11 cellular contexts compared by ENCODE assay signal in genomic region chr11:1838077-1838425, GRCh38. TPM values are rescaled to one million over a fixed set of nuclear protein-coding genes. Genes with fewer than 3 reads are reported as not detected.
DNase-seq lines count a peak whose midpoint lies in the region; ATAC-seq, FAIRE-seq and TF ChIP-seq lines count a peak whose summit lies in the region.
"Had no signal": no experiment of that assay in that cellular context is flagged by ENCODE, and none has a peak within 500 bp of the region (broad histone marks: within the 10 kb centered on the region; RNA-seq: fewer than 3 reads in every experiment).

No MANE protein-coding gene starts in this region.

- H3K79me1 ChIP-seq in trophoblast cell (ENCODE audit: low read length), result peaks cover 16% of the 10 kb centered on the region

- TF ChIP-seq CTCF in GM13977 (IDR thresholded peaks at IDR 0.05; ENCODE audit: extremely low read depth, insufficient read depth, missing control alignments) (peak; percentile 18), activated B cell treated with CpG ODN at 0.5 μM for 24 hours (IDR thresholded peaks at IDR 0.05) (peak; percentile 5), pancreas (IDR thresholded peaks at IDR 0.05) (no peak)

- H4K12ac ChIP-seq in trophoblast cell (ENCODE audit: low read depth, low read length), result no peak overlapping the region

- no peaks in the 10 kb centered on the region for H3K27me3 ChIP-seq in trophoblast cell (ENCODE audit: insufficient read depth, low read length)
- no peaks in the 10 kb centered on the region for H3K27me3 ChIP-seq in pancreas
- H3K27me3 ChIP-seq: suprapubic skin had no signal

- H3K36me3 ChIP-seq in trophoblast cell (ENCODE audit: control insufficient read depth in 1 of 2, insufficient read depth in 2 of 2, low read length in 2 of 2), result no peaks in the 10 kb centered on the region
- no peaks in the 10 kb centered on the region for H3K36me3 ChIP-seq in pancreas
- H3K36me3 ChIP-seq: HAP-1, suprapubic skin had no signal

- CTCF ChIA-PET in activated B cell treated with CpG ODN at 0.5 μM for 24 hours (lab: Charles Lee), result interaction anchor here (2.4 kb wide), 1 partner anchor 314 kb away, joined by 11 read pairs; no protein-coding TSS in a partner anchor

- POLR2A ChIA-PET in activated B cell treated with CpG ODN at 0.5 μM for 24 hours (lab: Charles Lee), result interaction anchor here (1.1 to 1.6 kb wide), 2 partner anchors 13 to 110 kb away, joined by 3 to 25 read pairs; no protein-coding TSS in a partner anchor

- H3K4me1 ChIP-seq in trophoblast cell (ENCODE audit: control insufficient read depth in 1 of 2, insufficient read depth in 2 of 2, low read length in 2 of 2) (peaks cover 15% of the 10 kb centered on the region in 2 experiments), pancreas (peaks cover 28 to 54% (median 32%) of the 10 kb centered on the region in 3 donors)
- H3K4me1 ChIP-seq: HAP-1 had no signal

- no peak overlapping the region for H3K23ac ChIP-seq in trophoblast cell (ENCODE audit: low read length)

- H2BK12ac ChIP-seq in trophoblast cell (ENCODE audit: low read length), result peak overlapping the region; percentile 33

- H3K27ac ChIP-seq in trophoblast cell (ENCODE audit: low read depth, low read length), result no peak overlapping the region
- H3K27ac ChIP-seq in pancreas, result peak overlapping the region in 2 of 4 donors; percentile 1 to 16
- H3K27ac ChIP-seq: suprapubic skin had no signal

- H3K14ac ChIP-seq in trophoblast cell (ENCODE audit: low read length), result no peak overlapping the region

- peaks cover 31% of the 10 kb centered on the region for H3K4me1 Mint-ChIP-seq in activated B cell treated with CpG ODN at 0.5 μM for 24 hours
- H3K4me1 Mint-ChIP-seq in activated T-helper 1 cell treated with anti-CD3 and anti-CD28 coated beads, Interleukin-12 subunit alpha, Interleukin-12 subunit beta, Interleukin-2, Interleukin-4 antibody, amounts not matched to agents 30 ng/mL and 10 ng/mL and 1 ng/mL, durations not matched to agents 14 hours and 24 hours and 36 hours (ENCODE audit: low read depth), result peaks cover under 1% of the 10 kb centered on the region

- DNase-seq in GM13977 (ENCODE audit: low spot score) (no peak), activated B cell treated with CpG ODN at 0.5 μM for 24 hours (no peak), trophoblast cell (no peak), pancreas (no peak)
- DNase-seq in activated T-helper 1 cell treated with anti-CD3 and anti-CD28 coated beads, Interleukin-12 subunit alpha, Interleukin-12 subunit beta, Interleukin-2, Interleukin-4 antibody, amounts not matched to agents 30 ng/mL and 10 ng/mL and 1 ng/mL, durations not matched to agents 14 hours and 24 hours and 36 hours (ENCODE audit: low spot score), result no peak
- DNase-seq: NCI-H1436 treated with DMSO at 0.1 percent for 48 hours had no signal

- no peak overlapping the region for H3K4ac ChIP-seq in trophoblast cell (ENCODE audit: low read depth, low read length)

- peaks cover 2% of the 10 kb centered on the region for H3K27me3 Mint-ChIP-seq in activated B cell treated with CpG ODN at 0.5 μM for 24 hours
- peaks cover 2% of the 10 kb centered on the region for H3K27me3 Mint-ChIP-seq in activated T-helper 1 cell treated with anti-CD3 and anti-CD28 coated beads, Interleukin-12 subunit alpha, Interleukin-12 subunit beta, Interleukin-2, Interleukin-4 antibody, amounts not matched to agents 30 ng/mL and 10 ng/mL and 1 ng/mL, durations not matched to agents 14 hours and 24 hours and 36 hours (ENCODE audit: insufficient read depth)
- H3K27me3 Mint-ChIP-seq: activated CD4-positive, alpha-beta T cell treated with anti-CD3 and anti-CD28 coated beads, Interleukin-2, amount 10 ng/mL, durations not matched to agents 7 days and 5 days had no signal

- H3K9me3 ChIP-seq in trophoblast cell (ENCODE audit: insufficient read depth, low read depth, low read length) (no peaks in the 10 kb centered on the region), pancreas (no peaks in the 10 kb centered on the region)
- H3K9me3 ChIP-seq: HAP-1, suprapubic skin had no signal

- H3K4me3 Mint-ChIP-seq in activated B cell treated with CpG ODN at 0.5 μM for 24 hours, result no peak overlapping the region
- H3K4me3 Mint-ChIP-seq in activated T-helper 1 cell treated with anti-CD3 and anti-CD28 coated beads, Interleukin-12 subunit alpha, Interleukin-12 subunit beta, Interleukin-2, Interleukin-4 antibody, amounts not matched to agents 30 ng/mL and 10 ng/mL and 1 ng/mL, durations not matched to agents 14 hours and 24 hours and 36 hours, result no peak overlapping the region
- H3K4me3 Mint-ChIP-seq: activated CD4-positive, alpha-beta T cell treated with anti-CD3 and anti-CD28 coated beads, Interleukin-2, amount 10 ng/mL, durations not matched to agents 7 days and 5 days had no signal

- H3K36me3 Mint-ChIP-seq in activated B cell treated with CpG ODN at 0.5 μM for 24 hours (ENCODE audit: low read depth), result no peaks in the 10 kb centered on the region
- no peaks in the 10 kb centered on the region for H3K36me3 Mint-ChIP-seq in activated T-helper 1 cell treated with anti-CD3 and anti-CD28 coated beads, Interleukin-12 subunit alpha, Interleukin-12 subunit beta, Interleukin-2, Interleukin-4 antibody, amounts not matched to agents 30 ng/mL and 10 ng/mL and 1 ng/mL, durations not matched to agents 14 hours and 24 hours and 36 hours (ENCODE audit: low read depth)

- FAIRE-seq in pancreas (lab: Jason Lieb, UNC), result no peak

- H3K79me2 ChIP-seq in trophoblast cell (ENCODE audit: control insufficient read depth, insufficient read depth, low read length, poor library complexity), result peaks cover 3% of the 10 kb centered on the region

- in situ Hi-C loops in GM13977 (cut with MboI; ENCODE audit: low pct_unique_long_range_greater_than_20kb, low sequenced_read_pairs, unreplicated experiment), result no loop called here

- H3K27ac Mint-ChIP-seq in activated B cell treated with CpG ODN at 0.5 μM for 24 hours, result no peak overlapping the region
- no peak overlapping the region for H3K27ac Mint-ChIP-seq in activated T-helper 1 cell treated with anti-CD3 and anti-CD28 coated beads, Interleukin-12 subunit alpha, Interleukin-12 subunit beta, Interleukin-2, Interleukin-4 antibody, amounts not matched to agents 30 ng/mL and 10 ng/mL and 1 ng/mL, durations not matched to agents 14 hours and 24 hours and 36 hours
- H3K27ac Mint-ChIP-seq: activated CD4-positive, alpha-beta T cell treated with anti-CD3 and anti-CD28 coated beads, Interleukin-2, amount 10 ng/mL, durations not matched to agents 7 days and 5 days had no signal

- peak overlapping the region; percentile 41 for H4K91ac ChIP-seq in trophoblast cell (ENCODE audit: low read depth, low read length)

- H3K4me3 ChIP-seq in trophoblast cell (ENCODE audit: low read depth, low read length) (no peak overlapping the region), pancreas (no peak overlapping the region)
- H3K4me3 ChIP-seq: HAP-1, suprapubic skin had no signal

- no peak overlapping the region for H2BK5ac ChIP-seq in trophoblast cell (ENCODE audit: low read depth, low read length, poor library complexity)

- intact Hi-C loops in activated B cell treated with CpG ODN at 0.5 μM for 24 hours (cut with micrococcal nuclease) (no loop called here), pancreas (cut with DNase I) (loop anchor here in 1 of 3 donors (5.0 kb wide), 1 partner anchor 309 kb away; no protein-coding TSS in a partner anchor)
- intact Hi-C loops in activated T-helper 1 cell treated with anti-CD3 and anti-CD28 coated beads, Interleukin-12 subunit alpha, Interleukin-12 subunit beta, Interleukin-2, Interleukin-4 antibody, amounts not matched to agents 30 ng/mL and 10 ng/mL and 1 ng/mL, durations not matched to agents 14 hours and 24 hours and 36 hours (cut with micrococcal nuclease), result loop anchor here (1.0 to 2.0 kb wide), 2 partner anchors 15 to 80 kb away; partner anchors contain the start of gene LSP1

- H3K4me2 ChIP-seq in trophoblast cell (ENCODE audit: low read length), result no peak overlapping the region

- no peak overlapping the region for H4K8ac ChIP-seq in trophoblast cell (ENCODE audit: low read depth, low read length)

- WGBS in trophoblast cell (ENCODE audit: extremely low coverage, insufficient coverage, insufficient read length), result no CpG with 5 or more reads among the region's 17 CpGs
- WGBS in pancreas, 2 donors, result 52 to 56% methylated on average over 16 to 17 of the region's 17 CpGs

- no peak overlapping the region for H2BK120ac ChIP-seq in trophoblast cell (ENCODE audit: insufficient read depth, low read length, poor library complexity)

- H3K18ac ChIP-seq in trophoblast cell (ENCODE audit: low read length), result no peak overlapping the region

- ATAC-seq in HG02759 (IDR thresholded peaks at IDR 0.05; ENCODE audit: unreplicated experiment), result peak; percentile 16
- ATAC-seq in activated B cell treated with CpG ODN at 0.5 μM for 24 hours (ENCODE audit: low read depth), result no peak
- ATAC-seq in GM21381 (IDR thresholded peaks at IDR 0.05; ENCODE audit: unreplicated experiment), result no peak
- ATAC-seq in pancreas, result no peak

- no peaks in the 10 kb centered on the region for H3K9me3 Mint-ChIP-seq in activated B cell treated with CpG ODN at 0.5 μM for 24 hours
- H3K9me3 Mint-ChIP-seq in activated T-helper 1 cell treated with anti-CD3 and anti-CD28 coated beads, Interleukin-12 subunit alpha, Interleukin-12 subunit beta, Interleukin-2, Interleukin-4 antibody, amounts not matched to agents 30 ng/mL and 10 ng/mL and 1 ng/mL, durations not matched to agents 14 hours and 24 hours and 36 hours, result no peaks in the 10 kb centered on the region
- H3K9me3 Mint-ChIP-seq: activated CD4-positive, alpha-beta T cell treated with anti-CD3 and anti-CD28 coated beads, Interleukin-2, amount 10 ng/mL, durations not matched to agents 7 days and 5 days had no signal

- no peak overlapping the region for H3K9ac ChIP-seq in trophoblast cell (ENCODE audit: low read length)

- peak overlapping the region; percentile 34 for H2AK5ac ChIP-seq in trophoblast cell (ENCODE audit: low read length)

- no peak overlapping the region for H2AFZ ChIP-seq in trophoblast cell (ENCODE audit: insufficient read depth, low read length, poor library complexity)

RNA-seq across cellular contexts. Expression of gene TNNI2, which starts 0.7 kb away (rescaled TPM):
- total RNA-seq in activated B cell treated with CpG ODN at 0.5 μM for 24 hours (1.0 and 1.5 TPM in 2 replicates), pancreas (1 to 10 TPM in 5 of 6 donors, not detected in 1; 2.5 to 8.7 (median 6.2) TPM)
- polyA plus RNA-seq in trophoblast cell (2013), result 1.1 and 1.7 TPM in 2 replicates
- 10 to 100 TPM; 28.9 to 57.4 TPM for polyA plus RNA-seq in pancreas
- total RNA-seq in activated T-helper 1 cell treated with anti-CD3 and anti-CD28 coated beads, Interleukin-12 subunit alpha, Interleukin-12 subunit beta, Interleukin-2, Interleukin-4 antibody, amounts not matched to agents 30 ng/mL and 10 ng/mL and 1 ng/mL, durations not matched to agents 14 hours and 24 hours and 36 hours, result not detected in 2 replicates
- total RNA-seq: activated CD4-positive, alpha-beta T cell treated with anti-CD3 and anti-CD28 coated beads, Interleukin-2, amount 10 ng/mL, durations not matched to agents 7 days and 5 days had no signal

RNA-seq across cellular contexts. Expression of gene SYT8, which starts 3.3 kb away (rescaled TPM):
- total RNA-seq in activated B cell treated with CpG ODN at 0.5 μM for 24 hours, result not detected in 2 replicates
- 1.1 and 1.4 TPM in 2 replicates for polyA plus RNA-seq in trophoblast cell (2013)
- total RNA-seq in pancreas, result 10 to 100 TPM in 3 of 6 donors, 1 to 10 TPM in 3; 3.6 to 34.2 (median 12.2) TPM
- polyA plus RNA-seq in pancreas, result 10 to 100 TPM; 43.7 to 64.8 TPM
- not detected in 2 replicates for total RNA-seq in activated T-helper 1 cell treated with anti-CD3 and anti-CD28 coated beads, Interleukin-12 subunit alpha, Interleukin-12 subunit beta, Interleukin-2, Interleukin-4 antibody, amounts not matched to agents 30 ng/mL and 10 ng/mL and 1 ng/mL, durations not matched to agents 14 hours and 24 hours and 36 hours
- total RNA-seq: activated CD4-positive, alpha-beta T cell treated with anti-CD3 and anti-CD28 coated beads, Interleukin-2, amount 10 ng/mL, durations not matched to agents 7 days and 5 days had no signal

RNA-seq across cellular contexts. Expression of gene LSP1, which starts 14.8 kb away (rescaled TPM):
- total RNA-seq in activated B cell treated with CpG ODN at 0.5 μM for 24 hours (301 and 303 TPM in 2 replicates), pancreas (10 to 100 TPM in 3 of 6 donors, 1 to 10 TPM in 3; 2.4 to 26.8 (median 8.4) TPM)
- 0.67 and 0.68 TPM in 2 replicates for polyA plus RNA-seq in trophoblast cell (2013)
- 10 to 100 TPM in 1 of 2 donors, 1 to 10 TPM in 1; 8.6 to 20.6 TPM for polyA plus RNA-seq in pancreas
- 257 and 262 TPM in 2 replicates for total RNA-seq in activated T-helper 1 cell treated with anti-CD3 and anti-CD28 coated beads, Interleukin-12 subunit alpha, Interleukin-12 subunit beta, Interleukin-2, Interleukin-4 antibody, amounts not matched to agents 30 ng/mL and 10 ng/mL and 1 ng/mL, durations not matched to agents 14 hours and 24 hours and 36 hours

RNA-seq across cellular contexts. Expression of gene PRR33, which starts 53.6 kb away (rescaled TPM):
- total RNA-seq in activated B cell treated with CpG ODN at 0.5 μM for 24 hours (0.16 TPM in 1 of 2 replicates, not detected in the other), pancreas (not detected)
- not detected in 2 replicates for polyA plus RNA-seq in trophoblast cell (2013)
- not detected for polyA plus RNA-seq in pancreas
- total RNA-seq in activated T-helper 1 cell treated with anti-CD3 and anti-CD28 coated beads, Interleukin-12 subunit alpha, Interleukin-12 subunit beta, Interleukin-2, Interleukin-4 antibody, amounts not matched to agents 30 ng/mL and 10 ng/mL and 1 ng/mL, durations not matched to agents 14 hours and 24 hours and 36 hours, result 0.05 TPM in 1 of 2 replicates, not detected in the other
- total RNA-seq: suprapubic skin had no signal

Comparison
In these comparisons a context has a peak if more than half of its experiments do, and no peak if none do; other contexts are left out.
1. CTCF ChIP-seq: peak in GM13977 (single experiment) and activated B cell treated with CpG ODN at 0.5 μM for 24 hours (single experiment); none in pancreas (0 of 4).